22 cellular contexts compared by ENCODE assay signal in the genomic region with DNA sequence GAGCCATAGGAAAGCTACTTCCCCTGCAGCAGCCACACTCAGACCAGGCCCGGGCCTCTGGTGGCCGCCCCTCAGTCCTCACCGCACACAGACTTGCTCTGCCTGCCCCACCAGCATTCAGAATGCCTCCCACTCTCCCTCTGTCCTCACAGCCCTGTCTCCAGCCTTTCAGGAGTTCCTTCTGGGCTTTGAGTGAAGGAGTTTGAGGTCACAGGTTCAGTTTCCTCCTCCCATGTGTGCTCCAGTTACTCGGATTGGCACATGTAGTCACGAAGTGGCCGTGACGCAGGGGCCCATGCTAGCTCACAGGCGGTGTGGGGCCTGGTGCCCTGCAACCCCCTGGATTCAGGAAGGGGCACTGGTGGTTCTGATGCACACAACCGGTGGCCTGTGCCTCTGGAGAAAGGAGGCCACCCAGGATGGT. TPM values are rescaled to one million over a fixed set of nuclear protein-coding genes. Genes with fewer than 3 reads are reported as not detected.
DNase-seq lines count a peak whose midpoint lies in the region; ATAC-seq and TF ChIP-seq lines count a peak whose summit lies in the region.
"Had no signal": no experiment of that assay in that cellular context is flagged by ENCODE, and none has a peak within 500 bp of the region (broad histone marks: within the 10 kb centered on the region; RNA-seq: fewer than 3 reads in every experiment).

No MANE protein-coding gene starts in this region.

- H3K9me3 Mint-ChIP-seq in IgD-negative memory B cell: no peaks in the 10 kb centered on the region
- H3K9me3 Mint-ChIP-seq: activated naive CD4-positive, alpha-beta T cell treated with anti-CD3 and anti-CD28 coated beads for 36 hours; activated T-cell treated with anti-CD3 and anti-CD28 coated beads, Interleukin-2, amount 50 U/mL, for 4 hours; neural crest cell had no signal

- H3K4me3 ChIP-seq in lung: no peak overlapping the region
- no peak overlapping the region for H3K4me3 ChIP-seq in upper lobe of right lung
- H3K4me3 ChIP-seq: breast epithelium, HAP-1, sigmoid colon had no signal

- H3K4me3 Mint-ChIP-seq in IgD-negative memory B cell: peak overlapping the region in 2 of 4 donors; percentile 76 to 90
- no peak overlapping the region for H3K4me3 Mint-ChIP-seq in T-helper 17 cell
- H3K4me3 Mint-ChIP-seq: activated naive CD4-positive, alpha-beta T cell treated with anti-CD3 and anti-CD28 coated beads for 36 hours; activated T-cell treated with anti-CD3 and anti-CD28 coated beads, Interleukin-2, amount 50 U/mL, for 4 hours; neural crest cell had no signal

- no peak for ATAC-seq in T-helper 17 cell
- peak; percentile 14 for ATAC-seq in lung (ENCODE audit: insufficient read depth, low FRiP score)
- ATAC-seq in upper lobe of right lung: peak; percentile 62
- ATAC-seq in HG02884 (IDR thresholded peaks at IDR 0.05; ENCODE audit: unreplicated experiment): no peak
- no peak for ATAC-seq in HG02938 (IDR thresholded peaks at IDR 0.05; ENCODE audit: unreplicated experiment)
- ATAC-seq: activated T-cell treated with anti-CD3 and anti-CD28 coated beads, Interleukin-2, amount 50 U/mL, for 4 hours had no signal

- peaks cover 40 to 42% (median 41%) of the 10 kb centered on the region in 3 donors for H3K4me1 Mint-ChIP-seq in IgD-negative memory B cell
- H3K4me1 Mint-ChIP-seq in T-helper 17 cell: peaks cover 30% of the 10 kb centered on the region
- H3K4me1 Mint-ChIP-seq: neural crest cell had no signal

- H3K4me1 ChIP-seq in lung (ENCODE audit: control insufficient read depth in 2 of 2, insufficient read depth in 2 of 2, low read length in 2 of 2) (peaks cover under 1 to 10% of the 10 kb centered on the region in 2 donors), upper lobe of right lung (peaks cover 3% of the 10 kb centered on the region)
- H3K4me1 ChIP-seq: HAP-1 had no signal

- H3K27ac Mint-ChIP-seq in IgD-negative memory B cell (peak overlapping the region in 2 of 3 donors; percentile 57 to 71), T-helper 17 cell (peak overlapping the region; percentile 14)
- H3K27ac Mint-ChIP-seq: activated naive CD4-positive, alpha-beta T cell treated with anti-CD3 and anti-CD28 coated beads for 36 hours; progenitor cell of endocrine pancreas had no signal

- H3K36me3 Mint-ChIP-seq in IgD-negative memory B cell (peaks cover 9% of the 10 kb centered on the region), T-helper 17 cell (ENCODE audit: low read depth) (peaks cover 3% of the 10 kb centered on the region)

- H3K36me3 ChIP-seq in lung (ENCODE audit: control insufficient read depth in 2 of 2, insufficient read depth in 2 of 2, low read length in 2 of 2): no peaks in the 10 kb centered on the region
- H3K36me3 ChIP-seq in upper lobe of right lung: peaks cover 4% of the 10 kb centered on the region
- H3K36me3 ChIP-seq: breast epithelium, HAP-1, sigmoid colon had no signal

- WGBS in lung, 2 donors: 34 to 72% methylated on average over 8 to 9 of the region's 9 CpGs

- H3K9me3 ChIP-seq in T-helper 17 cell (ENCODE audit: control insufficient read depth, low read length, poor library complexity, severe bottlenecking) (no peaks in the 10 kb centered on the region), lung (ENCODE audit: control insufficient read depth in 2 of 2, insufficient read depth in 1 of 2, low read length in 1 of 2) (peaks cover 0 to 2% of the 10 kb centered on the region in 2 donors), upper lobe of right lung (no peaks in the 10 kb centered on the region)
- H3K9me3 ChIP-seq: breast epithelium, HAP-1, sigmoid colon had no signal

- DNase-seq in T-helper 17 cell (no peak), lung (ENCODE audit: low spot score) (no peak), upper lobe of right lung (peak; percentile 83), NCI-H345 (lab: John Stamatoyannopoulos, UW) (no peak)
- DNase-seq: activated CD4-positive, alpha-beta T cell treated with anti-CD3 and anti-CD28 coated beads for 1 hour; activated naive CD4-positive, alpha-beta T cell treated with anti-CD3 and anti-CD28 coated beads for 36 hours; activated T-cell treated with anti-CD3 and anti-CD28 coated beads, Interleukin-2, amount 50 U/mL, for 4 hours; amniotic stem cell; IMR-90; kidney glomerular epithelial cell; NCI-H1694; NCI-H2171 treated with DMSO at 0.1 percent for 48 hours; NCI-H526; sigmoid colon; SW 1271 had no signal

- H3K27me3 ChIP-seq in lung (ENCODE audit: control insufficient read depth, insufficient read depth) (no peaks in the 10 kb centered on the region), upper lobe of right lung (peaks cover 16% of the 10 kb centered on the region)

- TF ChIP-seq CTCF in lung (IDR thresholded peaks at IDR 0.05; ENCODE audit: control extremely low read depth, extremely low read depth) (no peak), upper lobe of right lung (IDR thresholded peaks at IDR 0.05) (no peak)

- H3K27ac ChIP-seq in lung (ENCODE audit: low read depth in 1 of 2, low read length in 1 of 2) (peak overlapping the region in 1 of 2 donors; percentile 76), upper lobe of right lung (peak overlapping the region; percentile 63)
- H3K27ac ChIP-seq: breast epithelium had no signal

- intact Hi-C loops in upper lobe of right lung (cut with DNase I): no loop called here

- no peaks in the 10 kb centered on the region for H3K27me3 Mint-ChIP-seq in IgD-negative memory B cell
- no peaks in the 10 kb centered on the region for H3K27me3 Mint-ChIP-seq in T-helper 17 cell

RNA-seq across cellular contexts. Expression of a gene that starts 5.3 kb away (rescaled TPM):
- polyA plus RNA-seq in IgD-negative memory B cell: 193 TPM
- 10 to 100 TPM; 19.8 to 66.6 TPM for total RNA-seq in T-helper 17 cell
- total RNA-seq in lung: 100 to 1,000 TPM in 1 of 2 donors, 10 to 100 TPM in 1; 21.5 to 190 TPM
- polyA plus RNA-seq in lung: 100 to 1,000 TPM in 1 of 2 donors, 10 to 100 TPM in 1; 98.6 to 270 TPM
- 128 TPM for total RNA-seq in upper lobe of right lung
- total RNA-seq: IMR-90, neural crest cell had no signal
- polyA plus RNA-seq: IMR-90 had no signal

Comparison
In these comparisons a context has a peak if more than half of its experiments do, and no peak if none do; other contexts are left out.
1. ATAC-seq: peak in lung (single experiment) and upper lobe of right lung (single experiment); none in T-helper 17 cell (single experiment), HG02884 (single experiment) and HG02938 (single experiment).